1 cellular context compared by ENCODE assay signal in the genomic region with DNA sequence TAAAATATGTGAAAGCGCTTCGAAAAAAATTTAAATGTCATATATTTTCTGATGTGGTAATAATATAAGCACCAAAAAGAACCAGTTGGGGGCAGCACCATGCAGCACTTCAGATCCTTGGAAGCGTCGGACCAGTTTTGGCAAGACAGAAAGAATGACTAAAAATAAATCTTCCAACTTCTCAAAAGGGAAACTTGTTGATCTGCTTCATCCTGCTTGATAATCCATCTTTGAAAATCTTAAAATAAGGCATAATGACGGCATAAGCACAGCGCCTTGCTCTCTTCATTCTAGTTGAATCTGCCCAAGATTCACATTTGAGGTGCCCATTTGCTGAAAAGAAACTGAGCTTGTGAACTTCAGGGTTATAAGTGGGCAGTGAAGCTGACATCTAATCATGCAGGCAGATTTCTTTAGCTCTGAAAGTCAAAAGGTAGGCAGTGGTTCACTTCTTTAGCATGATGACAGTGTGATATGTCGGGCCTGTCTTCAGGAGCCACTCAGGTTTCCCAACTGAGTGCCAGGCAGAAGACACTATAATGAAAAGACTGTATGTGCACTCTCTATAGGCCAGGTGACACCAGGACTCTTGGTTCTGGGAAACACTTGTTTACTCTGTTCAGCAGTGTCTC.
TF ChIP-seq lines count a peak whose summit lies in the region.

No MANE protein-coding gene starts in this region.

TF ChIP-seq in K562, 482 proteins besides CTCF, POLR2A, EP300 and RAD21 (continued from another document and continues in another):
- TF ChIP-seq, protein P1, sequence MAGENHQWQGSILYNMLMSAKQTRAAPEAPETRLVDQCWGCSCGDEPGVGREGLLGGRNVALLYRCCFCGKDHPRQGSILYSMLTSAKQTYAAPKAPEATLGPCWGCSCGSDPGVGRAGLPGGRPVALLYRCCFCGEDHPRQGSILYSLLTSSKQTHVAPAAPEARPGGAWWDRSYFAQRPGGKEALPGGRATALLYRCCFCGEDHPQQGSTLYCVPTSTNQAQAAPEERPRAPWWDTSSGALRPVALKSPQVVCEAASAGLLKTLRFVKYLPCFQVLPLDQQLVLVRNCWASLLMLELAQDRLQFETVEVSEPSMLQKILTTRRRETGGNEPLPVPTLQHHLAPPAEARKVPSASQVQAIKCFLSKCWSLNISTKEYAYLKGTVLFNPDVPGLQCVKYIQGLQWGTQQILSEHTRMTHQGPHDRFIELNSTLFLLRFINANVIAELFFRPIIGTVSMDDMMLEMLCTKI (IDR thresholded peaks at IDR 0.05; ENCODE audit: partially characterized antibody), result no peak
- TF ChIP-seq STAT5B (CRISPR knock-in tag; IDR thresholded peaks at IDR 0.05), result no peak
- TF ChIP-seq ETV5 (CRISPR knock-in tag; IDR thresholded peaks at IDR 0.05; ENCODE audit: low read depth), result no peak
- no peak for TF ChIP-seq ARID2 (IDR thresholded peaks at IDR 0.05)
- TF ChIP-seq, protein P2, sequence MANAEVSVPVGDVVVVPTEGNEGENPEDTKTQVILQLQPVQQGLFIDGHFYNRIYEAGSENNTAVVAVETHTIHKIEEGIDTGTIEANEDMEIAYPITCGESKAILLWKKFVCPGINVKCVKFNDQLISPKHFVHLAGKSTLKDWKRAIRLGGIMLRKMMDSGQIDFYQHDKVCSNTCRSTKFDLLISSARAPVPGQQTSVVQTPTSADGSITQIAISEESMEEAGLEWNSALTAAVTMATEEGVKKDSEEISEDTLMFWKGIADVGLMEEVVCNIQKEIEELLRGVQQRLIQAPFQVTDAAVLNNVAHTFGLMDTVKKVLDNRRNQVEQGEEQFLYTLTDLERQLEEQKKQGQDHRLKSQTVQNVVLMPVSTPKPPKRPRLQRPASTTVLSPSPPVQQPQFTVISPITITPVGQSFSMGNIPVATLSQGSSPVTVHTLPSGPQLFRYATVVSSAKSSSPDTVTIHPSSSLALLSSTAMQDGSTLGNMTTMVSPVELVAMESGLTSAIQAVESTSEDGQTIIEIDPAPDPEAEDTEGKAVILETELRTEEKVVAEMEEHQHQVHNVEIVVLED (CRISPR knock-in tag; IDR thresholded peaks at IDR 0.05), result peak; percentile 26; the same call in 1 of the 2 replicates
- TF ChIP-seq, protein P3, sequence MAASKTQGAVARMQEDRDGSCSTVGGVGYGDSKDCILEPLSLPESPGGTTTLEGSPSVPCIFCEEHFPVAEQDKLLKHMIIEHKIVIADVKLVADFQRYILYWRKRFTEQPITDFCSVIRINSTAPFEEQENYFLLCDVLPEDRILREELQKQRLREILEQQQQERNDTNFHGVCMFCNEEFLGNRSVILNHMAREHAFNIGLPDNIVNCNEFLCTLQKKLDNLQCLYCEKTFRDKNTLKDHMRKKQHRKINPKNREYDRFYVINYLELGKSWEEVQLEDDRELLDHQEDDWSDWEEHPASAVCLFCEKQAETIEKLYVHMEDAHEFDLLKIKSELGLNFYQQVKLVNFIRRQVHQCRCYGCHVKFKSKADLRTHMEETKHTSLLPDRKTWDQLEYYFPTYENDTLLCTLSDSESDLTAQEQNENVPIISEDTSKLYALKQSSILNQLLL (CRISPR knock-in tag; IDR thresholded peaks at IDR 0.05; ENCODE audit: borderline replicate concordance), result no peak
- TF ChIP-seq CC2D1A (IDR thresholded peaks at IDR 0.05), result 0 out of 2 replicates have a peak, but pooled peaks have one; percentile 16
- 0 out of 2 replicates have a peak, but pooled peaks have one; percentile 8 for TF ChIP-seq BACH1 (tag; IDR thresholded peaks at IDR 0.05)
- TF ChIP-seq ELF1 (tag; IDR thresholded peaks at IDR 0.05), result no peak
- TF ChIP-seq, protein P4, sequence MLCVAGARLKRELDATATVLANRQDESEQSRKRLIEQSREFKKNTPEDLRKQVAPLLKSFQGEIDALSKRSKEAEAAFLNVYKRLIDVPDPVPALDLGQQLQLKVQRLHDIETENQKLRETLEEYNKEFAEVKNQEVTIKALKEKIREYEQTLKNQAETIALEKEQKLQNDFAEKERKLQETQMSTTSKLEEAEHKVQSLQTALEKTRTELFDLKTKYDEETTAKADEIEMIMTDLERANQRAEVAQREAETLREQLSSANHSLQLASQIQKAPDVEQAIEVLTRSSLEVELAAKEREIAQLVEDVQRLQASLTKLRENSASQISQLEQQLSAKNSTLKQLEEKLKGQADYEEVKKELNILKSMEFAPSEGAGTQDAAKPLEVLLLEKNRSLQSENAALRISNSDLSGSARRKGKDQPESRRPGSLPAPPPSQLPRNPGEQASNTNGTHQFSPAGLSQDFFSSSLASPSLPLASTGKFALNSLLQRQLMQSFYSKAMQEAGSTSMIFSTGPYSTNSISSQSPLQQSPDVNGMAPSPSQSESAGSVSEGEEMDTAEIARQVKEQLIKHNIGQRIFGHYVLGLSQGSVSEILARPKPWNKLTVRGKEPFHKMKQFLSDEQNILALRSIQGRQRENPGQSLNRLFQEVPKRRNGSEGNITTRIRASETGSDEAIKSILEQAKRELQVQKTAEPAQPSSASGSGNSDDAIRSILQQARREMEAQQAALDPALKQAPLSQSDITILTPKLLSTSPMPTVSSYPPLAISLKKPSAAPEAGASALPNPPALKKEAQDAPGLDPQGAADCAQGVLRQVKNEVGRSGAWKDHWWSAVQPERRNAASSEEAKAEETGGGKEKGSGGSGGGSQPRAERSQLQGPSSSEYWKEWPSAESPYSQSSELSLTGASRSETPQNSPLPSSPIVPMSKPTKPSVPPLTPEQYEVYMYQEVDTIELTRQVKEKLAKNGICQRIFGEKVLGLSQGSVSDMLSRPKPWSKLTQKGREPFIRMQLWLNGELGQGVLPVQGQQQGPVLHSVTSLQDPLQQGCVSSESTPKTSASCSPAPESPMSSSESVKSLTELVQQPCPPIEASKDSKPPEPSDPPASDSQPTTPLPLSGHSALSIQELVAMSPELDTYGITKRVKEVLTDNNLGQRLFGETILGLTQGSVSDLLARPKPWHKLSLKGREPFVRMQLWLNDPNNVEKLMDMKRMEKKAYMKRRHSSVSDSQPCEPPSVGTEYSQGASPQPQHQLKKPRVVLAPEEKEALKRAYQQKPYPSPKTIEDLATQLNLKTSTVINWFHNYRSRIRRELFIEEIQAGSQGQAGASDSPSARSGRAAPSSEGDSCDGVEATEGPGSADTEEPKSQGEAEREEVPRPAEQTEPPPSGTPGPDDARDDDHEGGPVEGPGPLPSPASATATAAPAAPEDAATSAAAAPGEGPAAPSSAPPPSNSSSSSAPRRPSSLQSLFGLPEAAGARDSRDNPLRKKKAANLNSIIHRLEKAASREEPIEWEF (CRISPR knock-in tag; IDR thresholded peaks at IDR 0.05), result no peak
- TF ChIP-seq JUND (IDR thresholded peaks at IDR 0.05; ENCODE audit: borderline replicate concordance, low read depth, low read length), result no peak
- TF ChIP-seq JUND (tag; IDR thresholded peaks at IDR 0.05; ENCODE audit: borderline replicate concordance, low read depth, low read length), result no peak
- TF ChIP-seq ZNF75A (CRISPR knock-in tag; IDR thresholded peaks at IDR 0.05), result no peak
- TF ChIP-seq KDM4B (IDR thresholded peaks at IDR 0.05; ENCODE audit: borderline replicate concordance in 2 of 2, low read depth in 1 of 2), result no peak
- no peak for TF ChIP-seq WHSC1 (IDR thresholded peaks at IDR 0.05; ENCODE audit: low read length)
- TF ChIP-seq ZSCAN29 (IDR thresholded peaks at IDR 0.05), result no peak
- TF ChIP-seq ZNF384 (IDR thresholded peaks at IDR 0.05; ENCODE audit: low read depth, low read length), result peak; percentile 33; the same call in 1 of the 2 replicates
- TF ChIP-seq CAMTA2 (CRISPR knock-in tag; conservative IDR thresholded peaks at IDR 0.05), result no peak
- TF ChIP-seq, protein P5, sequence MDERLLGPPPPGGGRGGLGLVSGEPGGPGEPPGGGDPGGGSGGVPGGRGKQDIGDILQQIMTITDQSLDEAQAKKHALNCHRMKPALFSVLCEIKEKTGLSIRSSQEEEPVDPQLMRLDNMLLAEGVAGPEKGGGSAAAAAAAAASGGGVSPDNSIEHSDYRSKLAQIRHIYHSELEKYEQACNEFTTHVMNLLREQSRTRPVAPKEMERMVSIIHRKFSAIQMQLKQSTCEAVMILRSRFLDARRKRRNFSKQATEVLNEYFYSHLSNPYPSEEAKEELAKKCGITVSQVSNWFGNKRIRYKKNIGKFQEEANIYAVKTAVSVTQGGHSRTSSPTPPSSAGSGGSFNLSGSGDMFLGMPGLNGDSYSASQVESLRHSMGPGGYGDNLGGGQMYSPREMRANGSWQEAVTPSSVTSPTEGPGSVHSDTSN (CRISPR knock-in tag; IDR thresholded peaks at IDR 0.05; ENCODE audit: low read depth), result no peak
- TF ChIP-seq, protein P5 (tag; conservative IDR thresholded peaks at IDR 0.05; ENCODE audit: low read depth), result peak; percentile 46; the same call in 1 of the 2 replicates
- TF ChIP-seq, protein P6, sequence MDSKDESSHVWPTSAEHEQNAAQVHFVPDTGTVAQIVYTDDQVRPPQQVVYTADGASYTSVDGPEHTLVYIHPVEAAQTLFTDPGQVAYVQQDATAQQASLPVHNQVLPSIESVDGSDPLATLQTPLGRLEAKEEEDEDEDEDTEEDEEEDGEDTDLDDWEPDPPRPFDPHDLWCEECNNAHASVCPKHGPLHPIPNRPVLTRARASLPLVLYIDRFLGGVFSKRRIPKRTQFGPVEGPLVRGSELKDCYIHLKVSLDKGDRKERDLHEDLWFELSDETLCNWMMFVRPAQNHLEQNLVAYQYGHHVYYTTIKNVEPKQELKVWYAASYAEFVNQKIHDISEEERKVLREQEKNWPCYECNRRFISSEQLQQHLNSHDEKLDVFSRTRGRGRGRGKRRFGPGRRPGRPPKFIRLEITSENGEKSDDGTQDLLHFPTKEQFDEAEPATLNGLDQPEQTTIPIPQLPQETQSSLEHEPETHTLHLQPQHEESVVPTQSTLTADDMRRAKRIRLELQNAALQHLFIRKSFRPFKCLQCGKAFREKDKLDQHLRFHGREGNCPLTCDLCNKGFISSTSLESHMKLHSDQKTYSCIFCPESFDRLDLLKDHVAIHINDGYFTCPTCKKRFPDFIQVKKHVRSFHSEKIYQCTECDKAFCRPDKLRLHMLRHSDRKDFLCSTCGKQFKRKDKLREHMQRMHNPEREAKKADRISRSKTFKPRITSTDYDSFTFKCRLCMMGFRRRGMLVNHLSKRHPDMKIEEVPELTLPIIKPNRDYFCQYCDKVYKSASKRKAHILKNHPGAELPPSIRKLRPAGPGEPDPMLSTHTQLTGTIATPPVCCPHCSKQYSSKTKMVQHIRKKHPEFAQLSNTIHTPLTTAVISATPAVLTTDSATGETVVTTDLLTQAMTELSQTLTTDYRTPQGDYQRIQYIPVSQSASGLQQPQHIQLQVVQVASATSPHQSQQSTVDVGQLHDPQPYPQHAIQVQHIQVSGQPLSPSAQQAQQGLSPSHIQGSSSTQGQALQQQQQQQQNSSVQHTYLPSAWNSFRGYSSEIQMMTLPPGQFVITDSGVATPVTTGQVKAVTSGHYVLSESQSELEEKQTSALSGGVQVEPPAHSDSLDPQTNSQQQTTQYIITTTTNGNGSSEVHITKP (IDR thresholded peaks at IDR 0.05; ENCODE audit: partially characterized antibody), result no peak
- TF ChIP-seq, protein P7, sequence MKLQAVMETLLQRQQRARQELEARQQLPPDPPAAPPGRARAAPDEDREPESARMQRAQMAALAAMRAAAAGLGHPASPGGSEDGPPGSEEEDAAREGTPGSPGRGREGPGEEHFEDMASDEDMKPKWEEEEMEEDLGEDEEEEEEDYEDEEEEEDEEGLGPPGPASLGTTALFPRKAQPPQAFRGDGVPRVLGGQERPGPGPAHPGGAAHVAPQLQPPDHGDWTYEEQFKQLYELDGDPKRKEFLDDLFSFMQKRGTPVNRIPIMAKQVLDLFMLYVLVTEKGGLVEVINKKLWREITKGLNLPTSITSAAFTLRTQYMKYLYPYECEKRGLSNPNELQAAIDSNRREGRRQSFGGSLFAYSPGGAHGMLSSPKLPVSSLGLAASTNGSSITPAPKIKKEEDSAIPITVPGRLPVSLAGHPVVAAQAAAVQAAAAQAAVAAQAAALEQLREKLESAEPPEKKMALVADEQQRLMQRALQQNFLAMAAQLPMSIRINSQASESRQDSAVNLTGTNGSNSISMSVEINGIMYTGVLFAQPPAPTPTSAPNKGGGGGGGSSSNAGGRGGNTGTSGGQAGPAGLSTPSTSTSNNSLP (IDR thresholded peaks at IDR 0.05; ENCODE audit: borderline replicate concordance, low read depth, low read length), result peak; percentile 68; the same call in 1 of the 2 replicates
- TF ChIP-seq, protein P8, sequence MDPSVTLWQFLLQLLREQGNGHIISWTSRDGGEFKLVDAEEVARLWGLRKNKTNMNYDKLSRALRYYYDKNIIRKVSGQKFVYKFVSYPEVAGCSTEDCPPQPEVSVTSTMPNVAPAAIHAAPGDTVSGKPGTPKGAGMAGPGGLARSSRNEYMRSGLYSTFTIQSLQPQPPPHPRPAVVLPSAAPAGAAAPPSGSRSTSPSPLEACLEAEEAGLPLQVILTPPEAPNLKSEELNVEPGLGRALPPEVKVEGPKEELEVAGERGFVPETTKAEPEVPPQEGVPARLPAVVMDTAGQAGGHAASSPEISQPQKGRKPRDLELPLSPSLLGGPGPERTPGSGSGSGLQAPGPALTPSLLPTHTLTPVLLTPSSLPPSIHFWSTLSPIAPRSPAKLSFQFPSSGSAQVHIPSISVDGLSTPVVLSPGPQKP (CRISPR knock-in tag; IDR thresholded peaks at IDR 0.05), result no peak
- TF ChIP-seq ZNF77 (CRISPR knock-in tag; IDR thresholded peaks at IDR 0.05), result no peak
- TF ChIP-seq GATAD2B (IDR thresholded peaks at IDR 0.05; ENCODE audit: borderline replicate concordance), result no peak
- TF ChIP-seq CBFA2T3 (IDR thresholded peaks at IDR 0.05), result no peak
- TF ChIP-seq MYNN (IDR thresholded peaks at IDR 0.05), result no peak
- TF ChIP-seq MYNN (CRISPR knock-in tag; IDR thresholded peaks at IDR 0.05), result no peak
- no peak for TF ChIP-seq ZNF175 (CRISPR knock-in tag; IDR thresholded peaks at IDR 0.05; ENCODE audit: low read depth)
- TF ChIP-seq ZNF830 (CRISPR knock-in tag; IDR thresholded peaks at IDR 0.05), result no peak
